ENCODE assay signal across 1 cellular context in the genomic region with DNA sequence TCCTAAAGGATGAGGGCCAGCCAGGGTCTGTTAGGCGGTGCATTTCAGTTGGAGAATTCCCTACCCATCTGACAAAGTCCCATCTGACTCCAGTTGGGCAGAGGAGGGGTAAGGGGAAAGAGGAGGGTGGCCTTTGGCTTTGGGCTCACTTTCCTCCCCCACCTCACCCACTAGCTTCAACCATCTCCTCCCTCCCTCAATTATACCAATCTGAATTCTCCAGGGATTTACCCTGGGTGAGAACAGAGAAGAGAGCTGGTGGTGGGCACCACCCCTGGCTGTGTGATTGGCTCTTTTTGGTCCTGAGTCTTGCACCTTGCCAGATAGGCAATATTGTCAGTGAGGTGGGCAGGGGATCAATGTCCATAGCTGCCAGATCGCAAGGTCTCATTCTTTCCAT.
TF ChIP-seq lines count a peak whose summit lies in the region.

No MANE protein-coding gene starts in this region.

TF ChIP-seq in H1, 55 proteins besides CTCF, POLR2A, EP300 and RAD21:
- no peak for TF ChIP-seq KDM5A (IDR thresholded peaks at IDR 0.05; ENCODE audit: low read length)
- TF ChIP-seq SAP30 (IDR thresholded peaks at IDR 0.05; ENCODE audit: insufficient read depth, insufficient replicate concordance, low read length): no peak
- no peak for TF ChIP-seq ATF2 (IDR thresholded peaks at IDR 0.05; ENCODE audit: low read length)
- TF ChIP-seq SUZ12 (IDR thresholded peaks at IDR 0.05; ENCODE audit: low read length): no peak
- no peak for TF ChIP-seq TAF1 (IDR thresholded peaks at IDR 0.05; ENCODE audit: low read depth, low read length)
- no peak for TF ChIP-seq GTF2F1 (IDR thresholded peaks at IDR 0.05; ENCODE audit: borderline replicate concordance, low read depth, low read length)
